ENCODE assay signal across 8 cellular contexts in the genomic region with DNA sequence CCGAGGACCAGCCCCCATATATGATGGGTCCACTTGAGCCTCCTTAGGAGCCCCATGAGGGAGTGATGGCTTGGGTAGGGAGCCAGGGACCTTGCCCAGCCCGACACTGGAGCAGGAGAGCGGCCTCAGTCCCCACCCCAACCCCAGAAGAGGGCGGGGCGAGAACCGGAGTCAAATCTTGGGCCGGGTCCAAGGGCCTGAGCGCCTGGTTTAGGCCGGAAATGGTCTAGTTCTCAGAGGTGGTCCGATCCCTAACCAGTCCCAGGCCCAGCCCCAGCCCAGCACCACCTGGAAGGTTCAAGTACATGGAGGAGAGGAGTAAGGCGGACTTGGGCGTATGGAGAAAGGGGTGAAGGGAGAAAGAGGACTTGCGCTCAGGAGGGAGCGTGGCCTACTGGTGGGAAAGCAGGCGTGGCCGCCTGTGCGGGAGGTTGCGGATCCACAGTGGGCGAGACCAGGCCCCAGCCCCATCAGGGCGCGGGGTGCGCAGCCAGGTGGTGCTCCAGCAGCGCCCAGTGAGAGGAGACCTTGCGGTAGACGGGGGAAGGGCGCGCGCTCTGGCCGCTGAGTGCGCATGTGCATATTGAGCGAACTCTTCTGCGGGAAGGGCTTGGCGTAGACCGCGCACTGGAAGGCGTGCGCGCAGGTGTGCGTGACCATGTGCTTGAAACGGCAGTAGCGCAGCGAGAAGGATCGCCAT.
A peak's percentile ranks its signal among the peaks of the same experiment; 100 is the strongest.
DNase-seq lines count a peak whose midpoint lies in the region; ATAC-seq, FAIRE-seq and TF ChIP-seq lines count a peak whose summit lies in the region.
"Not testable (repeated sequence)": the region's sequence is repeated elsewhere in the genome, so short reads cannot be mapped to it uniquely, and the experiment has no call there.

No MANE protein-coding gene starts in this region.

- not testable (repeated sequence) for H2BK5ac ChIP-seq in IMR-90 (ENCODE audit: low read depth, low read length, poor library complexity, severe bottlenecking)

- TF ChIP-seq CTCF in A549 (IDR thresholded peaks at IDR 0.05); IMR-90 (conservative IDR thresholded peaks at IDR 0.05; ENCODE audit: low read depth, low read length); WTC11 (IDR thresholded peaks at IDR 0.05); gastroesophageal sphincter (IDR thresholded peaks at IDR 0.05): not testable (repeated sequence)

- H3K4ac ChIP-seq in IMR-90 (ENCODE audit: low read depth, low read length) = not testable (repeated sequence)

- not testable (repeated sequence) for H3K4me3 Mint-ChIP-seq in WTC11; activated naive CD8-positive, alpha-beta T cell treated with anti-CD3 and anti-CD28 coated beads, Interleukin-2, amount 10 ng/mL, durations not matched to agents 7 days and 5 days; naive thymus-derived CD8-positive, alpha-beta T cell; stimulated activated naive CD8-positive, alpha-beta T cell treated with anti-CD3 and anti-CD28 coated beads, Interleukin-15, amount 100 ng/mL, for 72 hours

- H3K27ac Mint-ChIP-seq in WTC11; activated naive CD8-positive, alpha-beta T cell treated with anti-CD3 and anti-CD28 coated beads, Interleukin-2, amount 10 ng/mL, durations not matched to agents 7 days and 5 days; naive thymus-derived CD8-positive, alpha-beta T cell; stimulated activated naive CD8-positive, alpha-beta T cell treated with anti-CD3 and anti-CD28 coated beads, Interleukin-15, amount 100 ng/mL, for 72 hours: not testable (repeated sequence)

- not testable (repeated sequence) for H3K36me3 Mint-ChIP-seq in WTC11; activated naive CD8-positive, alpha-beta T cell treated with anti-CD3 and anti-CD28 coated beads, Interleukin-2, amount 10 ng/mL, durations not matched to agents 7 days and 5 days; naive thymus-derived CD8-positive, alpha-beta T cell

- H3K56ac ChIP-seq in IMR-90 (ENCODE audit: extremely low read depth, insufficient read depth, low read length) = not testable (repeated sequence)

- H3K79me1 ChIP-seq in IMR-90 (ENCODE audit: low read depth in 1 of 2, low read length in 2 of 2) = not testable (repeated sequence)

- not testable (repeated sequence) for H4K5ac ChIP-seq in IMR-90 (ENCODE audit: low read depth, low read length)

- not testable (repeated sequence) for DNase-seq in A549 (ENCODE audit: low read depth in 1 of 2, low spot score in 1 of 2); IMR-90; WTC11 (ENCODE audit: low spot score); activated naive CD8-positive, alpha-beta T cell treated with anti-CD3 and anti-CD28 coated beads, Interleukin-2, amount 10 ng/mL, durations not matched to agents 7 days and 5 days; left colon; naive thymus-derived CD8-positive, alpha-beta T cell; stimulated activated naive CD8-positive, alpha-beta T cell treated with anti-CD3 and anti-CD28 coated beads, Interleukin-15, amount 100 ng/mL, for 72 hours

- not testable (repeated sequence) for H3K36me3 ChIP-seq in IMR-90 (ENCODE audit: control insufficient read depth, insufficient read depth, low read length); gastroesophageal sphincter

- CTCF ChIA-PET in A549 (lab: Yijun Ruan, JAX); IMR-90 (lab: Yijun Ruan, JAX); WTC11 (lab: Charles Lee): not testable (repeated sequence)

- not testable (repeated sequence) for H3K9me3 ChIP-seq in A549; IMR-90 (ENCODE audit: control insufficient read depth, insufficient read depth, low read length); gastroesophageal sphincter

- H2BK20ac ChIP-seq in IMR-90 (ENCODE audit: low read depth, low read length) = not testable (repeated sequence)

- POLR2A ChIA-PET in A549 (lab: Yijun Ruan, JAX); IMR-90 (lab: Charles Lee; ENCODE audit: unreplicated experiment); WTC11 (lab: Charles Lee); activated naive CD8-positive, alpha-beta T cell treated with anti-CD3 and anti-CD28 coated beads, Interleukin-2, amount 10 ng/mL, durations not matched to agents 7 days and 5 days (lab: Charles Lee); naive thymus-derived CD8-positive, alpha-beta T cell (lab: Charles Lee): not testable (repeated sequence)

- not testable (repeated sequence) for H2BK120ac ChIP-seq in IMR-90 (ENCODE audit: low read depth, low read length)

- H3K4me2 ChIP-seq in A549; IMR-90 (ENCODE audit: low read depth, low read length): not testable (repeated sequence)

- H4K20me1 ChIP-seq in IMR-90 (ENCODE audit: insufficient read depth, low read length) = not testable (repeated sequence)

- H4K8ac ChIP-seq in IMR-90 (ENCODE audit: low read depth in 2 of 2, low read length in 2 of 2) = not testable (repeated sequence)

- H2AFZ ChIP-seq in IMR-90 (replicated peaks; ENCODE audit: low read length, poor library complexity) = not testable (repeated sequence)

- H2AK5ac ChIP-seq in IMR-90 (ENCODE audit: low read depth, low read length) = not testable (repeated sequence)

- not testable (repeated sequence) for H3K27me3 Mint-ChIP-seq in WTC11 (ENCODE audit: low read depth); activated naive CD8-positive, alpha-beta T cell treated with anti-CD3 and anti-CD28 coated beads, Interleukin-2, amount 10 ng/mL, durations not matched to agents 7 days and 5 days; naive thymus-derived CD8-positive, alpha-beta T cell; stimulated activated naive CD8-positive, alpha-beta T cell treated with anti-CD3 and anti-CD28 coated beads, Interleukin-15, amount 100 ng/mL, for 72 hours

- no CpG with 5 or more reads among the region's 43 CpGs for WGBS in A549 (ENCODE audit: missing lambda C conversion rate)
- WGBS in IMR-90 (ENCODE audit: extremely low coverage in 2 of 2, insufficient read length in 1 of 2), 2 experiments = no CpG with 5 or more reads among the region's 43 CpGs
- WGBS in gastroesophageal sphincter (ENCODE audit: low coverage in 1 of 2), 2 donors = no CpG with 5 or more reads among the region's 43 CpGs

- not testable (repeated sequence) for H4K91ac ChIP-seq in IMR-90 (ENCODE audit: insufficient read depth, low read depth, low read length)

- H3K4me1 Mint-ChIP-seq in WTC11; activated naive CD8-positive, alpha-beta T cell treated with anti-CD3 and anti-CD28 coated beads, Interleukin-2, amount 10 ng/mL, durations not matched to agents 7 days and 5 days; naive thymus-derived CD8-positive, alpha-beta T cell; stimulated activated naive CD8-positive, alpha-beta T cell treated with anti-CD3 and anti-CD28 coated beads, Interleukin-15, amount 100 ng/mL, for 72 hours: not testable (repeated sequence)

- H3K4me1 ChIP-seq in A549; IMR-90 (ENCODE audit: control insufficient read depth, insufficient read depth, low read length); gastroesophageal sphincter: not testable (repeated sequence)

- not testable (repeated sequence) for TF ChIP-seq POLR2A in A549 (IDR thresholded peaks at IDR 0.05; ENCODE audit: low read length); IMR-90 (IDR thresholded peaks at IDR 0.05; ENCODE audit: low read depth, low read length); gastroesophageal sphincter (IDR thresholded peaks at IDR 0.05)

- not testable (repeated sequence) for H3K27ac ChIP-seq in A549; IMR-90 (ENCODE audit: insufficient read depth, low read length); gastroesophageal sphincter

- H2BK15ac ChIP-seq in IMR-90 (ENCODE audit: low read depth, low read length) = not testable (repeated sequence)

- not testable (repeated sequence) for H3K27me3 ChIP-seq in IMR-90 (ENCODE audit: control insufficient read depth, insufficient read depth, low read length); gastroesophageal sphincter

- FAIRE-seq in A549 (lab: Jason Lieb, UNC) = peak; percentile 63

- BruUV-seq in IMR-90 (replicated peaks; lab: Mats Ljungman, UMichigan) = not testable (repeated sequence)

- not testable (repeated sequence) for H3K18ac ChIP-seq in IMR-90 (ENCODE audit: low read depth, low read length)

- not testable (repeated sequence) for TF ChIP-seq EP300 in A549 (IDR thresholded peaks at IDR 0.05); gastroesophageal sphincter (IDR thresholded peaks at IDR 0.05)

- H3K9me3 Mint-ChIP-seq in WTC11; activated naive CD8-positive, alpha-beta T cell treated with anti-CD3 and anti-CD28 coated beads, Interleukin-2, amount 10 ng/mL, durations not matched to agents 7 days and 5 days; naive thymus-derived CD8-positive, alpha-beta T cell; stimulated activated naive CD8-positive, alpha-beta T cell treated with anti-CD3 and anti-CD28 coated beads, Interleukin-15, amount 100 ng/mL, for 72 hours: not testable (repeated sequence)

- in situ Hi-C loops in IMR-90 (cut with MboI; ENCODE audit: low sequenced_read_pairs) = not testable (repeated sequence)

- not testable (repeated sequence) for H3K9ac ChIP-seq in IMR-90 (ENCODE audit: low read depth, low read length)

- intact Hi-C loops in IMR-90 (cut with micrococcal nuclease); left colon (cut with DNase I, micrococcal nuclease): not testable (repeated sequence)

- H3K14ac ChIP-seq in IMR-90 (replicated peaks; ENCODE audit: low read depth, low read length) = not testable (repeated sequence)

- dilution Hi-C loops in IMR-90 (cut with HindIII; ENCODE audit: low sequenced_read_pairs, unreplicated experiment) = not testable (repeated sequence)

- ATAC-seq in A549 (peak; percentile 87 to 88), IMR-90 (ENCODE audit: low read depth) (peak; percentile 71), WTC11 (peak; percentile 75), gastroesophageal sphincter (peak; percentile 51), left colon (peak; percentile 83)
- ATAC-seq in activated naive CD8-positive, alpha-beta T cell treated with anti-CD3 and anti-CD28 coated beads, Interleukin-2, amount 10 ng/mL, durations not matched to agents 7 days and 5 days (ENCODE audit: low read depth) = peak; percentile 48
- peak; percentile 13 to 37 for ATAC-seq in naive thymus-derived CD8-positive, alpha-beta T cell
- ATAC-seq in stimulated activated naive CD8-positive, alpha-beta T cell treated with anti-CD3 and anti-CD28 coated beads, Interleukin-15, amount 100 ng/mL, for 72 hours = peak; percentile 67

- H3K9me1 ChIP-seq in IMR-90 (ENCODE audit: insufficient read depth, low read length) = not testable (repeated sequence)

- not testable (repeated sequence) for TF ChIP-seq RAD21 in A549 (conservative IDR thresholded peaks at IDR 0.05 in 1 of 2, IDR thresholded peaks at IDR 0.05 in 1 of 2); IMR-90 (IDR thresholded peaks at IDR 0.05; ENCODE audit: low read length)

- H3K23ac ChIP-seq in IMR-90 (ENCODE audit: low read depth, low read length) = not testable (repeated sequence)

- not testable (repeated sequence) for H3K4me3 ChIP-seq in A549; IMR-90 (ENCODE audit: insufficient read depth, low read depth, low read length); gastroesophageal sphincter

- H2AK9ac ChIP-seq in IMR-90 (replicated peaks; ENCODE audit: low read depth, low read length, poor library complexity) = not testable (repeated sequence)

Comparison
In these comparisons a context has a peak if more than half of its experiments do, and no peak if none do; other contexts are left out.
1. ATAC-seq: peak in every context shown above with its lines; median percentile 88 in A549; 83 in left colon; 75 in WTC11; 71 in IMR-90; 67 in stimulated activated naive CD8-positive, alpha-beta T cell treated with anti-CD3 and anti-CD28 coated beads, Interleukin-15, amount 100 ng/mL, for 72 hours; 51 in gastroesophageal sphincter; 48 in activated naive CD8-positive, alpha-beta T cell treated with anti-CD3 and anti-CD28 coated beads, Interleukin-2, amount 10 ng/mL, durations not matched to agents 7 days and 5 days; 25 in naive thymus-derived CD8-positive, alpha-beta T cell.